Comparison of ENCODE assay signal across 13 cellular contexts in the genomic region with DNA sequence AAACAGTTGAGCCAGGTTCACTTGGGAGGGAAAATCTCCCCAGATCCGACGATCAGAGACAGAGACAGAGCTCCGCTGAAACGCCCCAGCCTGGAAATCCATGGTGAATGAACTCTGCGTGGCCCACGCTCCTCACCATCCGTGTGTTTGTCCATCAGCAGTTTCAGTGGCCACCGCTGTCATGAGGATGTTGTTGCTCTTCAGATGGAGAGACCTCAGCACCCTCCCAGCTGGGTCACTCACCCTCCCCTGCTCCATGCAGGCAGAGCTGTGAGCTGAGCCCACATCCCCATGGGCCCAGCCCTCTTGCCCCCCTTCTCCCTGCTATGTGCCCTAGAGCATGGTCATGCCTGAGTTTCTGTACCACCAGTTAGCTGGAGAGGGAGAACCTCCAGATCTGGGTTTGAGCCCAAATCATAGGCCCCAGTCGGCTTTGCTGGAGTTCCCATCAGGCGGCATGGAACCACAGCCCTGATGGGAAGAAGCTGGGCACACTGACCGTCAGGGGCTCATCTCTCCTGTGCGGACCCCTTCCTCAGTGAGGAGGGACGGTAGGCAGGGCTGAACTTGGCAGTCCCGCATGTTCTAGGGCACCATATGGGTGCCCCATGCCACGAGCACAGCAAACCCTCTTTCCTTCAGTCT.
"Had no signal": no experiment of that assay in that cellular context is flagged by ENCODE, and none has a peak within 500 bp of the region (broad histone marks: within the 10 kb centered on the region; RNA-seq: fewer than 3 reads in every experiment).

No MANE protein-coding gene starts in this region.

- H3K36me3 ChIP-seq: thoracic aorta, uterus had no signal

- DNase-seq: amygdala; glutamatergic neuron; stimulated activated CD4-positive, alpha-beta T cell treated with anti-CD3 and anti-CD28 coated beads, Interleukin-4, amount 100 ng/mL, for 4 hours; stimulated activated naive CD8-positive, alpha-beta T cell treated with anti-CD3 and anti-CD28 coated beads, Interleukin-15, amount 100 ng/mL, for 72 hours; T-helper 2 cell had no signal

- H3K27me3 Mint-ChIP-seq: activated naive CD4-positive, alpha-beta T cell treated with anti-CD3 and anti-CD28 coated beads, Interleukin-2, amount 50 U/mL, for 24 hours; stimulated activated naive CD8-positive, alpha-beta T cell treated with anti-CD3 and anti-CD28 coated beads, Interleukin-15, amount 100 ng/mL, for 72 hours had no signal

- H3K4me1 Mint-ChIP-seq: activated naive CD4-positive, alpha-beta T cell treated with anti-CD3 and anti-CD28 coated beads, Interleukin-2, amount 50 U/mL, for 24 hours; stimulated activated naive CD8-positive, alpha-beta T cell treated with anti-CD3 and anti-CD28 coated beads, Interleukin-15, amount 100 ng/mL, for 72 hours had no signal

- H3K9me3 Mint-ChIP-seq: activated naive CD4-positive, alpha-beta T cell treated with anti-CD3 and anti-CD28 coated beads, Interleukin-2, amount 50 U/mL, for 24 hours; activated T-helper 2 cell treated with anti-CD3 and anti-CD28 coated beads, Interferon-gamma antibody, Interleukin-2, Interleukin-4, amounts not matched to agents 10 μg/mL and 5 μg/mL and 100 μg/mL, durations not matched to agents 14 hours and 24 hours and 36 hours; stimulated activated naive CD8-positive, alpha-beta T cell treated with anti-CD3 and anti-CD28 coated beads, Interleukin-15, amount 100 ng/mL, for 72 hours had no signal

- ATAC-seq: activated CD4-positive, CD25-positive, alpha-beta regulatory T cell treated with anti-CD3 and anti-CD28 coated beads, Interleukin-2, amount 50 U/mL, for 24 hours; esophagus mucosa; naive thymus-derived CD8-positive, alpha-beta T cell; stimulated activated naive CD8-positive, alpha-beta T cell treated with anti-CD3 and anti-CD28 coated beads, Interleukin-15, amount 100 ng/mL, for 72 hours had no signal

- H3K9me3 ChIP-seq: thoracic aorta, uterus had no signal

- H3K4me3 Mint-ChIP-seq: activated naive CD4-positive, alpha-beta T cell treated with anti-CD3 and anti-CD28 coated beads, Interleukin-2, amount 50 U/mL, for 24 hours; naive thymus-derived CD8-positive, alpha-beta T cell; stimulated activated naive CD8-positive, alpha-beta T cell treated with anti-CD3 and anti-CD28 coated beads, Interleukin-15, amount 100 ng/mL, for 72 hours had no signal

- H3K4me3 ChIP-seq: lung, thoracic aorta, uterus had no signal

- H3K27ac ChIP-seq: uterus had no signal

- H3K27me3 ChIP-seq: uterus had no signal

- H3K36me3 Mint-ChIP-seq: activated naive CD4-positive, alpha-beta T cell treated with anti-CD3 and anti-CD28 coated beads, Interleukin-2, amount 50 U/mL, for 24 hours; naive thymus-derived CD8-positive, alpha-beta T cell had no signal

- H3K27ac Mint-ChIP-seq: activated naive CD4-positive, alpha-beta T cell treated with anti-CD3 and anti-CD28 coated beads, Interleukin-2, amount 50 U/mL, for 24 hours; activated T-helper 2 cell treated with anti-CD3 and anti-CD28 coated beads, Interferon-gamma antibody, Interleukin-2, Interleukin-4, amounts not matched to agents 10 μg/mL and 5 μg/mL and 100 μg/mL, durations not matched to agents 14 hours and 24 hours and 36 hours; stimulated activated naive CD8-positive, alpha-beta T cell treated with anti-CD3 and anti-CD28 coated beads, Interleukin-15, amount 100 ng/mL, for 72 hours had no signal

- H3K4me1 ChIP-seq: uterus had no signal
